ENCODE assay signal across 20 cellular contexts in the genomic region with DNA sequence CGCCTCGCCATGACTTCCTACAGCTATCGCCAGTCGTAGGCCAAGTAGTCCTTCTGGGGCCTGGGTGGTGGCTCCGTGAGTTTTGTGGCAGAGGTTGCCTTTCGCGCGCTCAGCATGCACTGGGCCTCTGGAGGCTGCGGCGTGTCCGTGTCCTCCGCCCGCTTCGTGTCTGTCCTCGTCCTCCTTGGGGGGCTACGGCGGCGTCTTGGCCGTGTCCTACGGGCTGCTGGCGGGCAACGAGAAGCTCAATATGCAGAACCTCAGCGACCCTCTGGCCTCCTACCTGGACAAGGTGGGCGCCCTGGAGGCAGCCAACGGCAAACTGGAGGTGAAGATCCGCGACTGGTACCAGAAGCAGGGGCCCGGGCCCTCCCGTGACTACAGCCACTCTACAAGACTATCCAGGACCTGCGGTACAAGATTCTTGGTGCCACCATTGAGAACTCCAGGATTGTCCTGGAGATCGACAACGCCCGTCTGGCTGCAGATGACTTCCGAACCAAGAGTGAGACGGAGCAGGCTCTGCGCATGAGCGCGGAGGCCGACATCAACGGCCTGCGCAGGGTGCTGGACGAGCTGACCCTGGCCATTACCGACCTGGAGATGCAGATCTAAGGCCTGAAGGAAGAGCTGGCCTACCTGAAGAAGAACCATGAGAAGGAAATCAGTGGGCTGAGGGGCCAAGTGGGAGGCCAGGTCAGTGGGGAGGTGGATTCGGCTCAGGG.
"Had no signal": no experiment of that assay in that cellular context is flagged by ENCODE, and none has a peak within 500 bp of the region (broad histone marks: within the 10 kb centered on the region; RNA-seq: fewer than 3 reads in every experiment).

No MANE protein-coding gene starts in this region.

- H3K27ac Mint-ChIP-seq: dendritic cell treated with granulocyte-macrophage colony-stimulating factor and Interleukin-4, amounts not matched to agents 40 ng/mL and 50 ng/mL, for 4 days; immature natural killer cell; memory B cell; natural killer cell; stimulated activated memory B cell treated with anti-CD40 and anti-IgM and Interleukin-4, amounts not matched to agents 10 μg/mL and 1 μg/mL and 100 μg/mL, for 72 hours; stimulated activated naive CD8-positive, alpha-beta T cell treated with anti-CD3 and anti-CD28 coated beads, Interleukin-15, Interleukin-2, amounts not matched to agents 100 ng/mL and 50 ng/mL, for 24 hours had no signal

- H3K27me3 Mint-ChIP-seq: central memory CD8-positive, alpha-beta T cell; memory B cell; stimulated activated naive CD8-positive, alpha-beta T cell treated with anti-CD3 and anti-CD28 coated beads, Interleukin-15, Interleukin-2, amounts not matched to agents 100 ng/mL and 50 ng/mL, for 24 hours had no signal

- H3K4me3 Mint-ChIP-seq: central memory CD8-positive, alpha-beta T cell; dendritic cell treated with granulocyte-macrophage colony-stimulating factor and Interleukin-4, amounts not matched to agents 40 ng/mL and 50 ng/mL, for 4 days; immature natural killer cell; memory B cell; natural killer cell; stimulated activated memory B cell treated with anti-CD40 and anti-IgM and Interleukin-4, amounts not matched to agents 10 μg/mL and 1 μg/mL and 100 μg/mL, for 72 hours; stimulated activated naive CD8-positive, alpha-beta T cell treated with anti-CD3 and anti-CD28 coated beads, Interleukin-15, Interleukin-2, amounts not matched to agents 100 ng/mL and 50 ng/mL, for 24 hours had no signal

- H3K36me3 Mint-ChIP-seq: immature natural killer cell; memory B cell; natural killer cell; stimulated activated memory B cell treated with anti-CD40 and anti-IgM and Interleukin-4, amounts not matched to agents 10 μg/mL and 1 μg/mL and 100 μg/mL, for 72 hours had no signal

- H3K9me3 Mint-ChIP-seq: stimulated activated naive CD8-positive, alpha-beta T cell treated with anti-CD3 and anti-CD28 coated beads, Interleukin-15, Interleukin-2, amounts not matched to agents 100 ng/mL and 50 ng/mL, for 24 hours had no signal

- DNase-seq: colonic mucosa; effector memory CD4-positive, alpha-beta T cell; foreskin keratinocyte; hypothalamus; immature natural killer cell; islet precursor cell; natural killer cell; retina; sigmoid colon; stimulated activated CD4-positive, alpha-beta T cell treated with anti-CD3 and anti-CD28 coated beads, Interleukin-4, amount 100 ng/mL, for 4 hours; thyroid gland; trophoblast cell had no signal

- ATAC-seq: foreskin keratinocyte; gastroesophageal sphincter; natural killer cell; pancreas; stimulated activated memory B cell treated with anti-CD40 and anti-IgM and Interleukin-4, amounts not matched to agents 10 μg/mL and 1 μg/mL and 100 μg/mL, for 72 hours had no signal

- H3K4me1 Mint-ChIP-seq: central memory CD8-positive, alpha-beta T cell; immature natural killer cell; memory B cell; natural killer cell; stimulated activated memory B cell treated with anti-CD40 and anti-IgM and Interleukin-4, amounts not matched to agents 10 μg/mL and 1 μg/mL and 100 μg/mL, for 72 hours had no signal

- FAIRE-seq: endothelial cell of umbilical vein, pancreas had no signal
